Comparison of ENCODE assay signal across 1 cellular context in genomic region chr20:37777556-37777955, GRCh38.
TF ChIP-seq lines count a peak whose summit lies in the region.

No MANE protein-coding gene starts in this region.

TF ChIP-seq in GM23338, 12 proteins besides CTCF, POLR2A, EP300 and RAD21 (continued from another document):
- TF ChIP-seq ETS1 (IDR thresholded peaks at IDR 0.05) (no peak), REST (IDR thresholded peaks at IDR 0.05; ENCODE audit: unreplicated experiment) (no peak), ZNF462 (CRISPR knock-in tag; IDR thresholded peaks at IDR 0.05) (no peak)
